In genomic region chr2:60710707-60711106, GRCh38 we compare ENCODE assay signal across 1 cellular context.
TF ChIP-seq lines count a peak whose summit lies in the region.

No MANE protein-coding gene starts in this region.

TF ChIP-seq in IMR-90, 13 proteins besides CTCF, POLR2A, EP300 and RAD21 (continued from another document):
- TF ChIP-seq USF2 (IDR thresholded peaks at IDR 0.05; ENCODE audit: low read depth, low read length) = no peak
TF ChIP-seq in IMR-90: peak in this region for 0.
